14 cellular contexts compared by ENCODE assay signal in genomic region chr11:130814440-130815073, GRCh38.
A peak's percentile ranks its signal among the peaks of the same experiment; 100 is the strongest.
DNase-seq lines count a peak whose midpoint lies in the region; TF ChIP-seq lines count a peak whose summit lies in the region.
"Had no signal": no experiment of that assay in that cellular context is flagged by ENCODE, and none has a peak within 500 bp of the region (broad histone marks: within the 10 kb centered on the region; RNA-seq: fewer than 3 reads in every experiment).

No MANE protein-coding gene starts in this region.

- TF ChIP-seq POLR2A in esophagus muscularis mucosa (IDR thresholded peaks at IDR 0.05; ENCODE audit: low read depth) = no peak

- no peaks in the 10 kb centered on the region for H3K9me3 Mint-ChIP-seq in progenitor cell of endocrine pancreas (ENCODE audit: low read depth)
- H3K9me3 Mint-ChIP-seq in activated naive CD4-positive, alpha-beta T cell treated with anti-CD3 and anti-CD28 coated beads, Interleukin-2, amount 10 ng/mL, durations not matched to agents 7 days and 5 days = no peaks in the 10 kb centered on the region

- intact Hi-C loops in esophagus muscularis mucosa (cut with DNase I) = no loop called here

- H3K4me1 ChIP-seq in esophagus muscularis mucosa = no peaks in the 10 kb centered on the region
- H3K4me1 ChIP-seq: BE2C had no signal

- TF ChIP-seq CTCF in esophagus muscularis mucosa (IDR thresholded peaks at IDR 0.05) = no peak
- no peak for TF ChIP-seq CTCF in progenitor cell of endocrine pancreas (IDR thresholded peaks at IDR 0.05; ENCODE audit: unreplicated experiment)

- peaks cover 25% of the 10 kb centered on the region for H3K4me1 Mint-ChIP-seq in progenitor cell of endocrine pancreas (ENCODE audit: low read depth)
- H3K4me1 Mint-ChIP-seq in activated naive CD4-positive, alpha-beta T cell treated with anti-CD3 and anti-CD28 coated beads, Interleukin-2, amount 10 ng/mL, durations not matched to agents 7 days and 5 days = no peaks in the 10 kb centered on the region

- no peak for TF ChIP-seq EP300 in esophagus muscularis mucosa (IDR thresholded peaks at IDR 0.05)

- H3K27ac Mint-ChIP-seq in progenitor cell of endocrine pancreas = peak overlapping the region; percentile 43
- no peak overlapping the region for H3K27ac Mint-ChIP-seq in activated naive CD4-positive, alpha-beta T cell treated with anti-CD3 and anti-CD28 coated beads, Interleukin-2, amount 10 ng/mL, durations not matched to agents 7 days and 5 days

- no peak overlapping the region for H3K4me3 ChIP-seq in esophagus muscularis mucosa

- WGBS in esophagus muscularis mucosa = 95% methylated on average over 4 of the region's 4 CpGs

- H3K9me3 ChIP-seq in esophagus muscularis mucosa = no peaks in the 10 kb centered on the region
- H3K9me3 ChIP-seq: BE2C had no signal

- no peaks in the 10 kb centered on the region for H3K36me3 ChIP-seq in esophagus muscularis mucosa
- H3K36me3 ChIP-seq: BE2C had no signal

- CTCF ChIA-PET in activated naive CD4-positive, alpha-beta T cell treated with anti-CD3 and anti-CD28 coated beads, Interleukin-2, amount 10 ng/mL, durations not matched to agents 7 days and 5 days (lab: Charles Lee) = no interaction called here

- H3K27me3 Mint-ChIP-seq in progenitor cell of endocrine pancreas = no peaks in the 10 kb centered on the region
- H3K27me3 Mint-ChIP-seq in activated naive CD4-positive, alpha-beta T cell treated with anti-CD3 and anti-CD28 coated beads, Interleukin-2, amount 10 ng/mL, durations not matched to agents 7 days and 5 days = peaks cover 4% of the 10 kb centered on the region

- H3K36me3 Mint-ChIP-seq in progenitor cell of endocrine pancreas (ENCODE audit: insufficient read depth) = no peaks in the 10 kb centered on the region
- H3K36me3 Mint-ChIP-seq in activated naive CD4-positive, alpha-beta T cell treated with anti-CD3 and anti-CD28 coated beads, Interleukin-2, amount 10 ng/mL, durations not matched to agents 7 days and 5 days = no peaks in the 10 kb centered on the region

- H3K27ac ChIP-seq in esophagus muscularis mucosa (replicated peaks in 1 of 4) = no peak overlapping the region
- H3K27ac ChIP-seq: RWPE1 had no signal

- H3K4me3 Mint-ChIP-seq in progenitor cell of endocrine pancreas (ENCODE audit: low read depth) = no peak overlapping the region
- no peak overlapping the region for H3K4me3 Mint-ChIP-seq in activated naive CD4-positive, alpha-beta T cell treated with anti-CD3 and anti-CD28 coated beads, Interleukin-2, amount 10 ng/mL, durations not matched to agents 7 days and 5 days

- DNase-seq in DMS79 treated with DMSO at 0.1 percent for 48 hours (lab: John Stamatoyannopoulos, UW) = peak; percentile 21
- peak; percentile 89 for DNase-seq in NCI-H82 (lab: John Stamatoyannopoulos, UW)
- DNase-seq in esophagus muscularis mucosa (ENCODE audit: extremely low spot score) = peak; percentile 57
- no peak for DNase-seq in progenitor cell of endocrine pancreas (ENCODE audit: low spot score, unreplicated experiment)
- no peak for DNase-seq in DMS 273 (lab: John Stamatoyannopoulos, UW; ENCODE audit: unreplicated experiment)
- no peak for DNase-seq in activated naive CD4-positive, alpha-beta T cell treated with anti-CD3 and anti-CD28 coated beads, Interleukin-2, amount 10 ng/mL, durations not matched to agents 7 days and 5 days
- no peak for DNase-seq in NCI-H1105 treated with DMSO at 0.1 percent for 48 hours (lab: John Stamatoyannopoulos, UW)
- DNase-seq: BE2C; H7; Karpas-422; MV-4-11; NCI-H187; NK-92 treated with Interleukin-12 subunit alpha and Interleukin-12 subunit beta, amount 100 ng/mL, for 24 hours had no signal

- no peaks in the 10 kb centered on the region for H3K27me3 ChIP-seq in esophagus muscularis mucosa
- H3K27me3 ChIP-seq: BE2C had no signal

Comparison
In these comparisons a context has a peak if more than half of its experiments do, and no peak if none do; other contexts are left out.
1. DNase-seq: peak in DMS79 treated with DMSO at 0.1 percent for 48 hours (single experiment), NCI-H82 (single experiment) and esophagus muscularis mucosa (single experiment); none in progenitor cell of endocrine pancreas (single experiment), DMS 273 (single experiment), activated naive CD4-positive, alpha-beta T cell treated with anti-CD3 and anti-CD28 coated beads, Interleukin-2, amount 10 ng/mL, durations not matched to agents 7 days and 5 days (single experiment) and NCI-H1105 treated with DMSO at 0.1 percent for 48 hours (single experiment).